Comparison of ENCODE assay signal across 30 cellular contexts in genomic region chr17:75064040-75064439, GRCh38.
"Had no signal": no experiment of that assay in that cellular context is flagged by ENCODE, and none has a peak within 500 bp of the region (broad histone marks: within the 10 kb centered on the region; RNA-seq: fewer than 3 reads in every experiment).

No MANE protein-coding gene starts in this region.

- H3K27ac Mint-ChIP-seq: activated CD4-positive, alpha-beta T cell treated with anti-CD3 and anti-CD28 coated beads, Interleukin-2, amount 10 ng/mL, durations not matched to agents 24 days and 14 days; activated naive CD8-positive, alpha-beta T cell; nephron; stimulated activated memory B cell treated with anti-CD40 and anti-IgM and Interleukin-4, amounts not matched to agents 10 μg/mL and 1 μg/mL and 100 μg/mL, for 72 hours had no signal

- ATAC-seq: body of pancreas; esophagus mucosa; left cardiac atrium; left ventricle myocardium superior; pancreas; stimulated activated memory B cell treated with anti-CD40 and anti-IgM and Interleukin-4, amounts not matched to agents 10 μg/mL and 1 μg/mL and 100 μg/mL, for 72 hours; upper lobe of right lung had no signal

- H3K4me3 ChIP-seq: body of pancreas, colonic mucosa, pancreas, prostate gland, sigmoid colon, stomach, thyroid gland, upper lobe of right lung had no signal

- H3K9me3 Mint-ChIP-seq: activated CD4-positive, alpha-beta memory T cell treated with anti-CD3 and anti-CD28 coated beads for 36 hours; activated CD4-positive, alpha-beta T cell treated with anti-CD3 and anti-CD28 coated beads, Interleukin-2, amount 10 ng/mL, durations not matched to agents 24 days and 14 days; nephron; stimulated activated memory B cell treated with anti-CD40 and anti-IgM and Interleukin-4, amounts not matched to agents 10 μg/mL and 1 μg/mL and 100 μg/mL, for 72 hours had no signal

- H3K27me3 ChIP-seq: body of pancreas, colonic mucosa, neutrophil, pancreas, sigmoid colon, stomach, thyroid gland, upper lobe of right lung had no signal

- H3K27me3 Mint-ChIP-seq: activated CD4-positive, alpha-beta memory T cell treated with anti-CD3 and anti-CD28 coated beads for 36 hours; activated CD4-positive, alpha-beta T cell treated with anti-CD3 and anti-CD28 coated beads, Interleukin-2, amount 10 ng/mL, durations not matched to agents 24 days and 14 days; activated naive CD8-positive, alpha-beta T cell; stimulated activated memory B cell treated with anti-CD40 and anti-IgM and Interleukin-4, amounts not matched to agents 10 μg/mL and 1 μg/mL and 100 μg/mL, for 72 hours had no signal

- H3K4me3 Mint-ChIP-seq: activated CD4-positive, alpha-beta memory T cell treated with anti-CD3 and anti-CD28 coated beads for 36 hours; activated CD4-positive, alpha-beta T cell treated with anti-CD3 and anti-CD28 coated beads, Interleukin-2, amount 10 ng/mL, durations not matched to agents 24 days and 14 days; activated naive CD8-positive, alpha-beta T cell; nephron; stimulated activated memory B cell treated with anti-CD40 and anti-IgM and Interleukin-4, amounts not matched to agents 10 μg/mL and 1 μg/mL and 100 μg/mL, for 72 hours had no signal

- H3K4me1 ChIP-seq: body of pancreas, colonic mucosa, pancreas, prostate gland had no signal

- DNase-seq: activated CD4-positive, alpha-beta memory T cell treated with anti-CD3 and anti-CD28 coated beads for 36 hours; activated CD4-positive, alpha-beta T cell treated with anti-CD3 and anti-CD28 coated beads, Interleukin-2, amount 10 ng/mL, durations not matched to agents 24 days and 14 days; activated CD4-positive, CD25-positive, alpha-beta regulatory T cell treated with anti-CD3 and anti-CD28 coated beads, Interleukin-2, amount 50 U/mL, for 72 hours; activated CD8-positive, alpha-beta memory T cell treated with anti-CD3 and anti-CD28 coated beads, Interleukin-2, amount 50 U/mL, for 4 hours; activated naive CD4-positive, alpha-beta T cell treated with Interleukin-2 at 50 U/mL for 16 hours; activated T-cell treated with anti-CD3 and anti-CD28 coated beads, Interleukin-2, amount 50 U/mL, for 1 hour; anterior cingulate cortex; body of pancreas; colonic mucosa; effector CD8-positive, alpha-beta T cell; foreskin fibroblast; head of caudate nucleus; hippocampal formation; left cardiac atrium; left ventricle myocardium superior; retina; sigmoid colon; small intestine; stimulated activated CD4-positive, alpha-beta T cell treated with anti-CD3 and anti-CD28 coated beads, Interleukin-4, amount 100 ng/mL, for 24 hours; stomach; T-helper 2 cell; thyroid gland; upper lobe of right lung had no signal

- H3K27ac ChIP-seq: body of pancreas, colonic mucosa, neutrophil, pancreas, prostate gland, sigmoid colon, stomach, thyroid gland, upper lobe of right lung had no signal

- H3K9me3 ChIP-seq: body of pancreas, colonic mucosa, neutrophil, pancreas, prostate gland, sigmoid colon, stomach, thyroid gland, upper lobe of right lung had no signal
